In the genomic region with DNA sequence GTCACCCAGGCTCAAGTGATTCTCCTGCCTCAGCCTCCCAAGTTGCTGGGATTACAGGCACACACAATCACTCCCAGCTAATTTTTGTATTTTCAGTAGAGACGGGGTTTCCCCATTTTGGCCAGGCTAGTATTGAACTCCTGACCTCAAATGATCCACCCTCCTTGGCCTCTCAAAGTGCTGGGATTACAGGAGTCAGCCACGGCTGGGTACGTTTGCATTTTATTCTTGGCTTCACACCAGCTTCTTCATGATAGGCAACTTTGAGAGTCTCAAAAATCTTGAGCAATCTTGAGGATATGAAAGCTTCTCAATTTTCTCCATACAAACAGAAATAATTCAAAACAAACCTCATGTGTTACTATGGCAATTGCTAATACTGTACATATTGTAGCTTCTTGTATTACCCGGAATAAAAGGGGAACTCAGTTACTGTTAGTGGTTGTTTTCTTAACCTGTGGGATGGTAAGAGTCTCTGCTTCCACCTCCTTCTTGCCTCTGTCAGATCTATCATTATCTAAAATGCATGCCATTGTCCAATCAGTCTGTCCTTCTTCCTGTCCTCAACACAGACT, we compare ENCODE assay signal across 8 cellular contexts.
"Had no signal": no experiment of that assay in that cellular context is flagged by ENCODE, and none has a peak within 500 bp of the region (broad histone marks: within the 10 kb centered on the region; RNA-seq: fewer than 3 reads in every experiment).

No MANE protein-coding gene starts in this region.

- H3K9ac ChIP-seq: GM23248 had no signal

- ATAC-seq: HCT116, K562 had no signal

- DNase-seq: GM23248, GOT3, H7, HFFc6, IMR-90 had no signal

- H2AFZ ChIP-seq: GM23248 had no signal

- H3K36me3 ChIP-seq: HAP-1 had no signal

- H3K4me3 ChIP-seq: GM23248, HAP-1, K562 had no signal

- H3K9me3 ChIP-seq: HAP-1 had no signal

- H3K27ac ChIP-seq: GM23248 had no signal
